9 cellular contexts compared by ENCODE assay signal in genomic region chr3:194930439-194931204, GRCh38.
DNase-seq lines count a peak whose midpoint lies in the region; ATAC-seq and TF ChIP-seq lines count a peak whose summit lies in the region.
"Had no signal": no experiment of that assay in that cellular context is flagged by ENCODE, and none has a peak within 500 bp of the region (broad histone marks: within the 10 kb centered on the region; RNA-seq: fewer than 3 reads in every experiment).

No MANE protein-coding gene starts in this region.

- no peaks in the 10 kb centered on the region for H3K27me3 ChIP-seq in ovary
- H3K27me3 ChIP-seq in MM.1S (replicated peaks; ENCODE audit: insufficient read depth, low read length): no peaks in the 10 kb centered on the region

- no peak overlapping the region for H3K27ac Mint-ChIP-seq in glutamatergic neuron (ENCODE audit: unreplicated experiment)

- H3K36me3 Mint-ChIP-seq in glutamatergic neuron (ENCODE audit: unreplicated experiment): peaks cover 4% of the 10 kb centered on the region

- whole genome bisulfite sequencing in ovary, 3 donors: 19 to 37% (median 27%) methylated on average over 9 of the region's 9 CpGs

- H3K4me1 Mint-ChIP-seq in glutamatergic neuron (ENCODE audit: low read depth, unreplicated experiment): peaks cover 11% of the 10 kb centered on the region

- TF ChIP-seq EP300 in ovary (IDR thresholded peaks at IDR 0.05): peak; percentile 26

- intact Hi-C loops in ovary (cut with DNase I): no loop called here

- H3K27ac ChIP-seq in ovary: no peak overlapping the region
- no peak overlapping the region for H3K27ac ChIP-seq in MM.1S (ENCODE audit: low read length)

- no peak overlapping the region for H3K4me2 ChIP-seq in MM.1S (ENCODE audit: low read depth, low read length)

- no peaks in the 10 kb centered on the region for H3K4me1 ChIP-seq in ovary (ENCODE audit: insufficient read depth)
- no peaks in the 10 kb centered on the region for H3K4me1 ChIP-seq in MM.1S (ENCODE audit: low read length)

- H3K36me3 ChIP-seq in ovary (no peaks in the 10 kb centered on the region), MM.1S (replicated peaks; ENCODE audit: insufficient read depth, low read length) (no peaks in the 10 kb centered on the region)

- H3K9me3 ChIP-seq in ovary: no peaks in the 10 kb centered on the region
- H3K9me3 ChIP-seq in MM.1S (replicated peaks; ENCODE audit: insufficient read depth, low read length): no peaks in the 10 kb centered on the region

- H3K4me3 ChIP-seq in ovary: no peak overlapping the region
- H3K4me3 ChIP-seq in MM.1S (ENCODE audit: low read length): no peak overlapping the region

- no peak overlapping the region for H3K9ac ChIP-seq in MM.1S (ENCODE audit: low read length)

- TF ChIP-seq POLR2A in ovary (IDR thresholded peaks at IDR 0.05): no peak

- H3K27me3 Mint-ChIP-seq in glutamatergic neuron (ENCODE audit: unreplicated experiment): peaks cover 1% of the 10 kb centered on the region

- H3K79me2 ChIP-seq in MM.1S (ENCODE audit: low read length): no peaks in the 10 kb centered on the region

- no peaks in the 10 kb centered on the region for H4K20me1 ChIP-seq in MM.1S (ENCODE audit: insufficient read depth, low read length)

- TF ChIP-seq CTCF in ovary (IDR thresholded peaks at IDR 0.05): no peak
- TF ChIP-seq CTCF in glutamatergic neuron (IDR thresholded peaks at IDR 0.05; ENCODE audit: partially characterized antibody, unreplicated experiment): no peak
- no peak for TF ChIP-seq CTCF in MM.1S (IDR thresholded peaks at IDR 0.05; ENCODE audit: low read length)

- DNase-seq in EL (peak; percentile 92), foreskin melanocyte (peak; percentile 74), ovary (peak in 2 of 5 donors; percentile 32 to 44), glutamatergic neuron (no peak), GDM1 (lab: John Stamatoyannopoulos, UW) (no peak), MM.1S (no peak)
- DNase-seq: NCI-H2107 had no signal

- H3K9me3 Mint-ChIP-seq in glutamatergic neuron (ENCODE audit: unreplicated experiment): peaks cover 2% of the 10 kb centered on the region

- H2AFZ ChIP-seq in MM.1S (ENCODE audit: low read length): no peak overlapping the region

- H3K9me2 ChIP-seq in MM.1S (replicated peaks; ENCODE audit: insufficient read depth, low read length): no peaks in the 10 kb centered on the region

- no peak overlapping the region for H3K4me3 Mint-ChIP-seq in glutamatergic neuron (ENCODE audit: unreplicated experiment)

- ATAC-seq in SK-N-SH treated with all-trans-retinoic acid at 6 μM for 48 hours: peak; percentile 85
- no peak for ATAC-seq in HG02642 (IDR thresholded peaks at IDR 0.05; ENCODE audit: poor library complexity, unreplicated experiment)

- H3F3A ChIP-seq in MM.1S (ENCODE audit: insufficient read depth, low read length): no peaks in the 10 kb centered on the region

TF ChIP-seq in SK-N-SH treated with all-trans-retinoic acid at 6 μM for 48 hours, 23 proteins besides CTCF, POLR2A, EP300 and RAD21:
- TF ChIP-seq SNAI2 (CRISPR knock-in tag; IDR thresholded peaks at IDR 0.05) (0 out of 2 replicates have a peak, but pooled peaks have one; percentile 35), TCF4 (CRISPR knock-in tag; IDR thresholded peaks at IDR 0.05; ENCODE audit: borderline replicate concordance) (no peak), ZFP3 (CRISPR knock-in tag; IDR thresholded peaks at IDR 0.05) (0 out of 2 replicates have a peak, but pooled peaks have one; percentile 52), ESRRG (CRISPR knock-in tag; IDR thresholded peaks at IDR 0.05) (no peak), ZNF565 (CRISPR knock-in tag; conservative IDR thresholded peaks at IDR 0.05; ENCODE audit: low read depth) (no peak), CSRNP3 (CRISPR knock-in tag; IDR thresholded peaks at IDR 0.05) (no peak), ISL1 (CRISPR knock-in tag; IDR thresholded peaks at IDR 0.05) (peak; percentile 23; the same call in 1 of the 2 replicates)

Comparison
In these comparisons a context has a peak if more than half of its experiments do, and no peak if none do; other contexts are left out.
1. DNase-seq: peak in EL (single experiment) and foreskin melanocyte (single experiment); none in glutamatergic neuron (single experiment), GDM1 (single experiment) and MM.1S (single experiment).